9 cellular contexts compared by ENCODE assay signal in genomic region chr18:23690505-23691068, GRCh38. TPM values are rescaled to one million over a fixed set of nuclear protein-coding genes. Genes with fewer than 3 reads are reported as not detected.
DNase-seq lines count a peak whose midpoint lies in the region; TF ChIP-seq lines count a peak whose summit lies in the region.
"Had no signal": no experiment of that assay in that cellular context is flagged by ENCODE, and none has a peak within 500 bp of the region (broad histone marks: within the 10 kb centered on the region; RNA-seq: fewer than 3 reads in every experiment).

No MANE protein-coding gene starts in this region.

- no peaks in the 10 kb centered on the region for H3K9me3 Mint-ChIP-seq in CD8-positive, alpha-beta memory T cell

- H3K27ac Mint-ChIP-seq in CD8-positive, alpha-beta memory T cell = peak overlapping the region in 1 of 8 donors; percentile 39

- peaks cover 5% of the 10 kb centered on the region for H3K79me2 ChIP-seq in osteoblast (ENCODE audit: insufficient read depth, low read length)

- H3K9me3 ChIP-seq in CD8-positive, alpha-beta memory T cell (ENCODE audit: low read length) = no peaks in the 10 kb centered on the region
- H3K9me3 ChIP-seq in HUES64 (ENCODE audit: insufficient read depth, low read depth, low read length) (no peaks in the 10 kb centered on the region), osteoblast (ENCODE audit: low read depth, low read length) (no peaks in the 10 kb centered on the region), colonic mucosa (no peaks in the 10 kb centered on the region)

- CTCF ChIA-PET in CD8-positive, alpha-beta memory T cell (lab: Charles Lee) = interaction anchor here (1.4 kb wide), 1 partner anchor 14 kb away, joined by 3 read pairs; no protein-coding TSS in a partner anchor

- H3K36me3 Mint-ChIP-seq in CD8-positive, alpha-beta memory T cell = no peaks in the 10 kb centered on the region

- H3K4me1 ChIP-seq in CD8-positive, alpha-beta memory T cell (ENCODE audit: insufficient read depth, low read length) = peaks cover 6% of the 10 kb centered on the region
- 0 out of 2 replicates have a peak, but pooled peaks cover 4% of the 10 kb centered on the region for H3K4me1 ChIP-seq in HUES64 (ENCODE audit: insufficient read depth, low read length)
- peaks cover 17% of the 10 kb centered on the region for H3K4me1 ChIP-seq in osteoblast (ENCODE audit: insufficient read depth, low read length)
- peaks cover 8% of the 10 kb centered on the region for H3K4me1 ChIP-seq in colonic mucosa

- POLR2A ChIA-PET in CD8-positive, alpha-beta memory T cell (lab: Charles Lee) = no interaction called here

- H3K27me3 ChIP-seq in CD8-positive, alpha-beta memory T cell (ENCODE audit: insufficient read depth, low read length, poor library complexity, severe bottlenecking) = peaks cover 22% of the 10 kb centered on the region
- peaks cover 50% of the 10 kb centered on the region for H3K27me3 ChIP-seq in HUES64 (ENCODE audit: insufficient read depth, low read length)
- H3K27me3 ChIP-seq in osteoblast (ENCODE audit: insufficient read depth, low read length) = peaks cover 9% of the 10 kb centered on the region
- peaks cover 18% of the 10 kb centered on the region for H3K27me3 ChIP-seq in colonic mucosa

- H4K20me1 ChIP-seq in osteoblast (ENCODE audit: insufficient read depth, low read length) = no peaks in the 10 kb centered on the region

- intact Hi-C loops in colonic mucosa (cut with DNase I) = no loop called here

- peak overlapping the region; percentile 85 for H2AFZ ChIP-seq in osteoblast (ENCODE audit: low read length)

- 47% methylated on average over 16 of the region's 21 CpGs for WGBS in HUES64

- H3K4me3 Mint-ChIP-seq in CD8-positive, alpha-beta memory T cell = peak overlapping the region; percentile 34 to 87 (median 67)

- H3K4me3 ChIP-seq in CD8-positive, alpha-beta memory T cell (ENCODE audit: low read length) = no peak overlapping the region
- peak overlapping the region; percentile 53 for H3K4me3 ChIP-seq in HUES64 (ENCODE audit: low read length)
- peak overlapping the region; percentile 77 for H3K4me3 ChIP-seq in osteoblast (ENCODE audit: insufficient read depth, low read length)
- H3K4me3 ChIP-seq in colonic mucosa = no peak overlapping the region

- DNase-seq in CD8-positive, alpha-beta memory T cell = no peak
- DNase-seq in ecto neural progenitor cell (ENCODE audit: low spot score) (peak; percentile 47), osteoblast (ENCODE audit: insufficient read length, low spot score, missing footprints) (peak; percentile 76), NCI-H345 (lab: John Stamatoyannopoulos, UW) (no peak), colonic mucosa (no peak), GDM1 (lab: John Stamatoyannopoulos, UW) (no peak), activated gamma-delta T cell treated with Interleukin-2 at 50 U/mL for 16 hours (no peak)
- DNase-seq: GOT3 had no signal

- no peak for TF ChIP-seq CTCF in osteoblast (IDR thresholded peaks at IDR 0.05; ENCODE audit: extremely low read depth, low read depth, low read length)
- no peak for TF ChIP-seq CTCF in colonic mucosa (IDR thresholded peaks at IDR 0.05)

- H3K36me3 ChIP-seq in CD8-positive, alpha-beta memory T cell (ENCODE audit: insufficient read depth, low read length) = no peaks in the 10 kb centered on the region
- no peaks in the 10 kb centered on the region for H3K36me3 ChIP-seq in HUES64 (ENCODE audit: insufficient read depth, low read length)
- no peaks in the 10 kb centered on the region for H3K36me3 ChIP-seq in osteoblast (ENCODE audit: insufficient read depth, low read length)
- H3K36me3 ChIP-seq in colonic mucosa = no peaks in the 10 kb centered on the region

- peaks cover 7 to 13% (median 10%) of the 10 kb centered on the region in 3 donors for H3K4me1 Mint-ChIP-seq in CD8-positive, alpha-beta memory T cell

- no peak overlapping the region for H3K9ac ChIP-seq in HUES64 (ENCODE audit: low read depth, low read length)
- no peak overlapping the region for H3K9ac ChIP-seq in colonic mucosa (ENCODE audit: low read depth in 2 of 2, low read length in 2 of 2)

- H3K27me3 Mint-ChIP-seq in CD8-positive, alpha-beta memory T cell = peaks cover 29 to 50% of the 10 kb centered on the region in 2 donors

- peak overlapping the region; percentile 88 for H3K4me2 ChIP-seq in osteoblast (ENCODE audit: insufficient read depth, low read length)

- H3K27ac ChIP-seq in CD8-positive, alpha-beta memory T cell (ENCODE audit: low read depth, low read length) = no peak overlapping the region
- H3K27ac ChIP-seq in HUES64 (ENCODE audit: low read depth, low read length) (no peak overlapping the region), osteoblast (ENCODE audit: low read depth, low read length) (no peak overlapping the region), colonic mucosa (no peak overlapping the region)

RNA-seq across cellular contexts. Expression of gene LAMA3, which starts 1.3 kb away (rescaled TPM):
- not detected for total RNA-seq in CD8-positive, alpha-beta memory T cell
- 0.47 TPM for polyA plus RNA-seq in CD8-positive, alpha-beta memory T cell
- polyA plus RNA-seq in HUES64 (2013, experiment 1 of 2) = 1.2 TPM
- 0.19 TPM for polyA plus RNA-seq in HUES64 (2013, experiment 2 of 2)
- total RNA-seq in osteoblast (8.3 and 33.3 TPM in 2 replicates), colonic mucosa (10 to 100 TPM; 31.9 to 41.3 TPM)

RNA-seq across cellular contexts. Expression of gene ANKRD29, which starts 27.9 kb away (rescaled TPM):
- total RNA-seq in CD8-positive, alpha-beta memory T cell = not detected
- not detected for polyA plus RNA-seq in CD8-positive, alpha-beta memory T cell
- 0.95 TPM for polyA plus RNA-seq in HUES64 (2013, experiment 1 of 2)
- 3.0 TPM for polyA plus RNA-seq in HUES64 (2013, experiment 2 of 2)
- total RNA-seq in osteoblast = 9.8 and 20.9 TPM in 2 replicates
- 1 to 10 TPM; 1.0 to 1.1 TPM for total RNA-seq in colonic mucosa

Comparison
In these comparisons a context has a peak if more than half of its experiments do, and no peak if none do; other contexts are left out.
1. DNase-seq: peak in ecto neural progenitor cell (single experiment) and osteoblast (single experiment); none in CD8-positive, alpha-beta memory T cell (0 of 5), NCI-H345 (single experiment), colonic mucosa (single experiment), GDM1 (single experiment) and activated gamma-delta T cell treated with Interleukin-2 at 50 U/mL for 16 hours (single experiment).
2. H3K4me3 ChIP-seq: peak in HUES64 (single experiment) and osteoblast (single experiment); none in CD8-positive, alpha-beta memory T cell (single experiment) and colonic mucosa (single experiment).